1 cellular context compared by ENCODE assay signal in genomic region chr2:3959372-3959771, GRCh38.
TF ChIP-seq lines count a peak whose summit lies in the region.

No MANE protein-coding gene starts in this region.

TF ChIP-seq in H1, 55 proteins besides CTCF, POLR2A, EP300 and RAD21 (continued from another document):
- TF ChIP-seq, protein P1, sequence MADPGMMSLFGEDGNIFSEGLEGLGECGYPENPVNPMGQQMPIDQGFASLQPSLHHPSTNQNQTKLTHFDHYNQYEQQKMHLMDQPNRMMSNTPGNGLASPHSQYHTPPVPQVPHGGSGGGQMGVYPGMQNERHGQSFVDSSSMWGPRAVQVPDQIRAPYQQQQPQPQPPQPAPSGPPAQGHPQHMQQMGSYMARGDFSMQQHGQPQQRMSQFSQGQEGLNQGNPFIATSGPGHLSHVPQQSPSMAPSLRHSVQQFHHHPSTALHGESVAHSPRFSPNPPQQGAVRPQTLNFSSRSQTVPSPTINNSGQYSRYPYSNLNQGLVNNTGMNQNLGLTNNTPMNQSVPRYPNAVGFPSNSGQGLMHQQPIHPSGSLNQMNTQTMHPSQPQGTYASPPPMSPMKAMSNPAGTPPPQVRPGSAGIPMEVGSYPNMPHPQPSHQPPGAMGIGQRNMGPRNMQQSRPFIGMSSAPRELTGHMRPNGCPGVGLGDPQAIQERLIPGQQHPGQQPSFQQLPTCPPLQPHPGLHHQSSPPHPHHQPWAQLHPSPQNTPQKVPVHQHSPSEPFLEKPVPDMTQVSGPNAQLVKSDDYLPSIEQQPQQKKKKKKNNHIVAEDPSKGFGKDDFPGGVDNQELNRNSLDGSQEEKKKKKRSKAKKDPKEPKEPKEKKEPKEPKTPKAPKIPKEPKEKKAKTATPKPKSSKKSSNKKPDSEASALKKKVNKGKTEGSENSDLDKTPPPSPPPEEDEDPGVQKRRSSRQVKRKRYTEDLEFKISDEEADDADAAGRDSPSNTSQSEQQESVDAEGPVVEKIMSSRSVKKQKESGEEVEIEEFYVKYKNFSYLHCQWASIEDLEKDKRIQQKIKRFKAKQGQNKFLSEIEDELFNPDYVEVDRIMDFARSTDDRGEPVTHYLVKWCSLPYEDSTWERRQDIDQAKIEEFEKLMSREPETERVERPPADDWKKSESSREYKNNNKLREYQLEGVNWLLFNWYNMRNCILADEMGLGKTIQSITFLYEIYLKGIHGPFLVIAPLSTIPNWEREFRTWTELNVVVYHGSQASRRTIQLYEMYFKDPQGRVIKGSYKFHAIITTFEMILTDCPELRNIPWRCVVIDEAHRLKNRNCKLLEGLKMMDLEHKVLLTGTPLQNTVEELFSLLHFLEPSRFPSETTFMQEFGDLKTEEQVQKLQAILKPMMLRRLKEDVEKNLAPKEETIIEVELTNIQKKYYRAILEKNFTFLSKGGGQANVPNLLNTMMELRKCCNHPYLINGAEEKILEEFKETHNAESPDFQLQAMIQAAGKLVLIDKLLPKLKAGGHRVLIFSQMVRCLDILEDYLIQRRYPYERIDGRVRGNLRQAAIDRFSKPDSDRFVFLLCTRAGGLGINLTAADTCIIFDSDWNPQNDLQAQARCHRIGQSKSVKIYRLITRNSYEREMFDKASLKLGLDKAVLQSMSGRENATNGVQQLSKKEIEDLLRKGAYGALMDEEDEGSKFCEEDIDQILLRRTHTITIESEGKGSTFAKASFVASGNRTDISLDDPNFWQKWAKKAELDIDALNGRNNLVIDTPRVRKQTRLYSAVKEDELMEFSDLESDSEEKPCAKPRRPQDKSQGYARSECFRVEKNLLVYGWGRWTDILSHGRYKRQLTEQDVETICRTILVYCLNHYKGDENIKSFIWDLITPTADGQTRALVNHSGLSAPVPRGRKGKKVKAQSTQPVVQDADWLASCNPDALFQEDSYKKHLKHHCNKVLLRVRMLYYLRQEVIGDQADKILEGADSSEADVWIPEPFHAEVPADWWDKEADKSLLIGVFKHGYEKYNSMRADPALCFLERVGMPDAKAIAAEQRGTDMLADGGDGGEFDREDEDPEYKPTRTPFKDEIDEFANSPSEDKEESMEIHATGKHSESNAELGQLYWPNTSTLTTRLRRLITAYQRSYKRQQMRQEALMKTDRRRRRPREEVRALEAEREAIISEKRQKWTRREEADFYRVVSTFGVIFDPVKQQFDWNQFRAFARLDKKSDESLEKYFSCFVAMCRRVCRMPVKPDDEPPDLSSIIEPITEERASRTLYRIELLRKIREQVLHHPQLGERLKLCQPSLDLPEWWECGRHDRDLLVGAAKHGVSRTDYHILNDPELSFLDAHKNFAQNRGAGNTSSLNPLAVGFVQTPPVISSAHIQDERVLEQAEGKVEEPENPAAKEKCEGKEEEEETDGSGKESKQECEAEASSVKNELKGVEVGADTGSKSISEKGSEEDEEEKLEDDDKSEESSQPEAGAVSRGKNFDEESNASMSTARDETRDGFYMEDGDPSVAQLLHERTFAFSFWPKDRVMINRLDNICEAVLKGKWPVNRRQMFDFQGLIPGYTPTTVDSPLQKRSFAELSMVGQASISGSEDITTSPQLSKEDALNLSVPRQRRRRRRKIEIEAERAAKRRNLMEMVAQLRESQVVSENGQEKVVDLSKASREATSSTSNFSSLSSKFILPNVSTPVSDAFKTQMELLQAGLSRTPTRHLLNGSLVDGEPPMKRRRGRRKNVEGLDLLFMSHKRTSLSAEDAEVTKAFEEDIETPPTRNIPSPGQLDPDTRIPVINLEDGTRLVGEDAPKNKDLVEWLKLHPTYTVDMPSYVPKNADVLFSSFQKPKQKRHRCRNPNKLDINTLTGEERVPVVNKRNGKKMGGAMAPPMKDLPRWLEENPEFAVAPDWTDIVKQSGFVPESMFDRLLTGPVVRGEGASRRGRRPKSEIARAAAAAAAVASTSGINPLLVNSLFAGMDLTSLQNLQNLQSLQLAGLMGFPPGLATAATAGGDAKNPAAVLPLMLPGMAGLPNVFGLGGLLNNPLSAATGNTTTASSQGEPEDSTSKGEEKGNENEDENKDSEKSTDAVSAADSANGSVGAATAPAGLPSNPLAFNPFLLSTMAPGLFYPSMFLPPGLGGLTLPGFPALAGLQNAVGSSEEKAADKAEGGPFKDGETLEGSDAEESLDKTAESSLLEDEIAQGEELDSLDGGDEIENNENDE (IDR thresholded peaks at IDR 0.05; ENCODE audit: insufficient replicate concordance, low read length), result peak; percentile 30
- TF ChIP-seq TCF12 (IDR thresholded peaks at IDR 0.05; ENCODE audit: low read depth, low read length) (peak; percentile 85; the same call in 1 of the 2 replicates), NANOG (IDR thresholded peaks at IDR 0.05; ENCODE audit: insufficient read depth, low read depth, low read length, poor library complexity, severe bottlenecking) (no peak), SP1 (IDR thresholded peaks at IDR 0.05; ENCODE audit: low read depth, low read length) (0 out of 2 replicates have a peak, but pooled peaks have one; percentile 12)
TF ChIP-seq in H1: peak in this region for 3.
